ENCODE assay signal across 9 cellular contexts in the genomic region with DNA sequence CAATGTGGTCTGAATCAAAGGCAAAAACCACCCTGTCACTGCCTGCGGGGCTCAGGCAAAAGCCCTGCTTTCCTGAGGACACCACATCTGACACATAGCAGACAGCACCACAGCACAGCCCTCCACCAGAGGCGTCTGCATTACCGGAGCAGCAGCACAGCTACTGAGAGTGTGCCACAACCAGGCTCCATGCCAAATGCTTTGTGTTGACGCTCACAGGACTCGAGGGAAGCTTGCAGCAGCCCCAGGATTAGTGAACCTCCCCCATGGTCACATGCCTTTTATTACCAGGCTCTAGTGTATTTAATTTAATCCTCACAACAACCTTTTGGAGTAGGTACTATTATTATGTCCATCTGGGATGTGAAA. TPM values are rescaled to one million over a fixed set of nuclear protein-coding genes. Genes with fewer than 3 reads are reported as not detected.
DNase-seq lines count a peak whose midpoint lies in the region; ATAC-seq, FAIRE-seq and TF ChIP-seq lines count a peak whose summit lies in the region.
"Had no signal": no experiment of that assay in that cellular context is flagged by ENCODE, and none has a peak within 500 bp of the region (broad histone marks: within the 10 kb centered on the region; RNA-seq: fewer than 3 reads in every experiment).

No MANE protein-coding gene starts in this region.

- CTCF ChIA-PET in GM10248 (lab: Yijun Ruan, JAX): interaction anchor here (1.4 to 4.9 kb wide), 5 partner anchors 8 to 135 kb away, joined by 3 to 32 read pairs (median 5); no protein-coding TSS in a partner anchor

- no peak overlapping the region for H3K4me3 Mint-ChIP-seq in natural killer cell

- TF ChIP-seq CTCF in choroid plexus epithelial cell (conservative IDR thresholded peaks at IDR 0.05; ENCODE audit: low read depth, low read length) (no peak), natural killer cell (IDR thresholded peaks at IDR 0.05) (no peak), D721Med (IDR thresholded peaks at IDR 0.05; ENCODE audit: insufficient read depth, missing control alignments) (no peak), GM10248 (IDR thresholded peaks at IDR 0.05; ENCODE audit: control extremely low read depth, extremely low read depth, low read depth, missing control alignments) (no peak)

- no peak for FAIRE-seq in D721Med (lab: Jason Lieb, UNC)

- H3K27ac Mint-ChIP-seq in natural killer cell: no peak overlapping the region

- no peaks in the 10 kb centered on the region for H3K27me3 Mint-ChIP-seq in natural killer cell (ENCODE audit: low read depth in 2 of 2)
- H3K27me3 Mint-ChIP-seq: activated CD4-positive, alpha-beta T cell treated with anti-CD3 and anti-CD28 coated beads, Interleukin-2, amount 10 ng/mL, durations not matched to agents 24 days and 14 days had no signal

- no peaks in the 10 kb centered on the region for H3K36me3 Mint-ChIP-seq in natural killer cell

- DNase-seq in COLO668 (lab: John Stamatoyannopoulos, UW; ENCODE audit: unreplicated experiment) (peak; percentile 4), NCI-H2029 (lab: John Stamatoyannopoulos, UW) (peak; percentile 51), choroid plexus epithelial cell (ENCODE audit: low read depth) (peak; percentile 79), natural killer cell (no peak), D721Med (ENCODE audit: insufficient read length, low spot score) (no peak), SK-N-DZ (ENCODE audit: low spot score) (no peak), GM10248 (ENCODE audit: extremely low spot score) (no peak)
- DNase-seq: activated CD4-positive, alpha-beta T cell treated with anti-CD3 and anti-CD28 coated beads, Interleukin-2, amount 10 ng/mL, durations not matched to agents 24 days and 14 days had no signal

- H3K4me3 ChIP-seq in choroid plexus epithelial cell (ENCODE audit: low read depth, low read length): no peak overlapping the region

- POLR2A ChIA-PET in GM10248 (lab: Yijun Ruan, JAX): no interaction called here

- no peaks in the 10 kb centered on the region for H3K9me3 Mint-ChIP-seq in natural killer cell
- H3K9me3 Mint-ChIP-seq: activated CD4-positive, alpha-beta T cell treated with anti-CD3 and anti-CD28 coated beads, Interleukin-2, amount 10 ng/mL, durations not matched to agents 24 days and 14 days had no signal

- peak; percentile 53 to 83 (median 53) for ATAC-seq in natural killer cell
- no peak for ATAC-seq in GM19467 (IDR thresholded peaks at IDR 0.05; ENCODE audit: unreplicated experiment)

- intact Hi-C loops in natural killer cell (cut with micrococcal nuclease): no loop called here

- peaks cover 0 to 4% of the 10 kb centered on the region in 2 donors for H3K4me1 Mint-ChIP-seq in natural killer cell

RNA-seq across cellular contexts. Expression of a gene that starts 12.6 kb away (rescaled TPM):
- 10 to 100 TPM; 31.4 to 43.4 (median 41.5) TPM for total RNA-seq in natural killer cell
- polyA plus RNA-seq in SK-N-DZ (2014; cell fraction: cytosol; rRNA removed): 28.4 and 44.3 TPM in 2 replicates
- 40.9 and 53.7 TPM in 2 replicates for polyA plus RNA-seq in SK-N-DZ (2014; cell fraction: nucleus; rRNA removed)

RNA-seq across cellular contexts. Expression of a gene that starts 12.8 kb away (rescaled TPM):
- total RNA-seq in natural killer cell: 1 to 10 TPM; 6.6 to 10.0 (median 6.9) TPM
- 8.2 and 8.6 TPM in 2 replicates for polyA plus RNA-seq in SK-N-DZ (2014; cell fraction: cytosol; rRNA removed)
- 5.6 and 8.3 TPM in 2 replicates for polyA plus RNA-seq in SK-N-DZ (2014; cell fraction: nucleus; rRNA removed)

RNA-seq across cellular contexts. Expression of a gene that starts 53.7 kb away (rescaled TPM):
- under 1 TPM in 2 of 3 donors, not detected in 1; 0.26 to 0.78 TPM for total RNA-seq in natural killer cell
- polyA plus RNA-seq in SK-N-DZ (2014; cell fraction: cytosol; rRNA removed): 0.48 and 0.49 TPM in 2 replicates
- polyA plus RNA-seq in SK-N-DZ (2014; cell fraction: nucleus; rRNA removed): 2.9 and 4.0 TPM in 2 replicates

RNA-seq across cellular contexts. Expression of a gene that starts 54.2 kb away (rescaled TPM):
- total RNA-seq in natural killer cell: 10 to 100 TPM; 35.7 to 43.2 (median 35.7) TPM
- 67.5 and 118 TPM in 2 replicates for polyA plus RNA-seq in SK-N-DZ (2014; cell fraction: cytosol; rRNA removed)
- 26.1 and 66.8 TPM in 2 replicates for polyA plus RNA-seq in SK-N-DZ (2014; cell fraction: nucleus; rRNA removed)

Comparison
In these comparisons a context has a peak if more than half of its experiments do, and no peak if none do; other contexts are left out.
1. DNase-seq: peak in COLO668 (single experiment), NCI-H2029 (single experiment) and choroid plexus epithelial cell (single experiment); none in natural killer cell (single experiment), D721Med (single experiment), SK-N-DZ (single experiment) and GM10248 (single experiment).